In the genomic region with DNA sequence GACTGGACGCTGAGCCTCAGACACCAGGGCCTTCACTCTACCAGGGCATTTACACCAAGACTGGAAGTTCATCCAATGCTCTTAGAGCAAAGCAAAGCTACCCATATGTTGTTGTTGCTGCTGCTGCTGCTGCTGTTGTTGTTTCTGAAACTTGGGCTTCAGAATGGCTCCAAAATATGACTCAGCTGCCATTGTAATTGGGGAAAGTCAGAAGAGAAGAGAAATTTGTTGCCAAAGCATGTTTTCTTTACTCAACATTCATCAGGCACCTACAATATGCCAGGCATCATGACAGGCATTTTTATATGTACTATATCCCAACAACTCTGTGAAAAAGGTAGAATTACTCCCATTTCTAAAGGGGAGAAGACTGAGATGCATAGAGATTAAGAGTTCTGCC, we compare ENCODE assay signal across 25 cellular contexts. TPM values are rescaled to one million over a fixed set of nuclear protein-coding genes. Genes with fewer than 3 reads are reported as not detected.
"Had no signal": no experiment of that assay in that cellular context is flagged by ENCODE, and none has a peak within 500 bp of the region (broad histone marks: within the 10 kb centered on the region; RNA-seq: fewer than 3 reads in every experiment).

No MANE protein-coding gene starts in this region.

- H3K4me3 Mint-ChIP-seq: activated CD4-positive, alpha-beta memory T cell treated with anti-CD3 and anti-CD28 coated beads for 36 hours; activated CD4-positive, alpha-beta T cell treated with anti-CD3 and anti-CD28 coated beads for 36 hours; activated CD8-positive, alpha-beta memory T cell treated with anti-CD3 and anti-CD28 coated beads, Interleukin-2, amount 10 ng/mL, durations not matched to agents 7 days and 5 days; naive thymus-derived CD8-positive, alpha-beta T cell; stimulated activated naive B cell treated with anti-CD40 and anti-IgM and Interleukin-4, amounts not matched to agents 10 μg/mL and 1 μg/mL and 100 μg/mL, for 72 hours; T-helper 1 cell treated with Interleukin-12 subunit alpha and Interleukin-12 subunit beta and Interleukin-4 antibody, amounts not matched to agents 30 μg/mL and 1 μg/mL, for 36 hours had no signal

- H3K79me2 ChIP-seq: hepatocyte had no signal

- H3K27me3 Mint-ChIP-seq: activated CD4-positive, alpha-beta memory T cell treated with anti-CD3 and anti-CD28 coated beads for 36 hours; activated CD4-positive, alpha-beta T cell treated with anti-CD3 and anti-CD28 coated beads for 36 hours had no signal

- H3K4me2 ChIP-seq: hepatocyte had no signal

- H3K4me1 ChIP-seq: body of pancreas, left lung, tibial nerve, uterus had no signal

- H3K36me3 Mint-ChIP-seq: activated CD4-positive, alpha-beta memory T cell treated with anti-CD3 and anti-CD28 coated beads for 36 hours; activated CD8-positive, alpha-beta memory T cell treated with anti-CD3 and anti-CD28 coated beads, Interleukin-2, amount 10 ng/mL, durations not matched to agents 7 days and 5 days; activated naive CD4-positive, alpha-beta T cell treated with anti-CD3 and anti-CD28 coated beads, Interleukin-2, amount 50 U/mL, for 72 hours; naive thymus-derived CD8-positive, alpha-beta T cell; stimulated activated naive B cell treated with anti-CD40 and anti-IgM and Interleukin-4, amounts not matched to agents 10 μg/mL and 1 μg/mL and 100 μg/mL, for 72 hours had no signal

- H3K9me3 ChIP-seq: body of pancreas, left lung, uterus had no signal

- H3K27ac ChIP-seq: body of pancreas, hepatocyte, left lung, skin epidermis, tibial nerve, uterus had no signal

- H3K9me3 Mint-ChIP-seq: activated CD4-positive, alpha-beta memory T cell treated with anti-CD3 and anti-CD28 coated beads for 36 hours; activated naive CD4-positive, alpha-beta T cell treated with anti-CD3 and anti-CD28 coated beads, Interleukin-2, amount 50 U/mL, for 72 hours; naive thymus-derived CD8-positive, alpha-beta T cell; stimulated activated naive B cell treated with anti-CD40 and anti-IgM and Interleukin-4, amounts not matched to agents 10 μg/mL and 1 μg/mL and 100 μg/mL, for 72 hours; T-helper 1 cell treated with Interleukin-12 subunit alpha and Interleukin-12 subunit beta and Interleukin-4 antibody, amounts not matched to agents 30 μg/mL and 1 μg/mL, for 36 hours had no signal

- ATAC-seq: activated CD4-positive, alpha-beta T cell treated with anti-CD3 and anti-CD28 coated beads for 36 hours; activated CD8-positive, alpha-beta memory T cell treated with anti-CD3 and anti-CD28 coated beads, Interleukin-2, amount 10 ng/mL, durations not matched to agents 7 days and 5 days; activated naive CD4-positive, alpha-beta T cell treated with anti-CD3 and anti-CD28 coated beads, Interleukin-2, amount 50 U/mL, for 72 hours; body of pancreas; left lung; naive thymus-derived CD8-positive, alpha-beta T cell; stimulated activated naive B cell treated with anti-CD40 and anti-IgM and Interleukin-4, amounts not matched to agents 10 μg/mL and 1 μg/mL and 100 μg/mL, for 72 hours had no signal

- H3K27me3 ChIP-seq: body of pancreas, hepatocyte, left lung, tibial nerve, uterus had no signal

- DNase-seq: activated CD4-positive, alpha-beta memory T cell treated with anti-CD3 and anti-CD28 coated beads for 36 hours; activated CD4-positive, alpha-beta T cell treated with anti-CD3 and anti-CD28 coated beads for 36 hours; activated CD8-positive, alpha-beta memory T cell treated with anti-CD3 and anti-CD28 coated beads, Interleukin-2, amount 10 ng/mL, durations not matched to agents 7 days and 5 days; activated effector memory CD4-positive, alpha-beta T cell treated with Interleukin-2 at 50 U/mL for 16 hours; activated T-cell treated with anti-CD3 and anti-CD28 coated beads, Interleukin-2, amount 50 U/mL, for 1 hour; amniotic stem cell; body of pancreas; cortex of kidney; effector CD8-positive, alpha-beta T cell; left lung; naive thymus-derived CD8-positive, alpha-beta T cell; retina; stimulated activated CD4-positive, alpha-beta T cell treated with anti-CD3 and anti-CD28 coated beads, Interleukin-15, amount 100 ng/mL, for 24 hours; stimulated activated CD4-positive, alpha-beta T cell treated with anti-CD3 and anti-CD28 coated beads, Interleukin-4, amount 100 ng/mL, for 1 hour; stimulated activated naive B cell treated with anti-CD40 and anti-IgM and Interleukin-4, amounts not matched to agents 10 μg/mL and 1 μg/mL and 100 μg/mL, for 72 hours; uterus had no signal

- H3K27ac Mint-ChIP-seq: activated CD4-positive, alpha-beta memory T cell treated with anti-CD3 and anti-CD28 coated beads for 36 hours; activated CD4-positive, alpha-beta T cell treated with anti-CD3 and anti-CD28 coated beads for 36 hours; activated CD8-positive, alpha-beta memory T cell treated with anti-CD3 and anti-CD28 coated beads, Interleukin-2, amount 10 ng/mL, durations not matched to agents 7 days and 5 days; activated naive CD4-positive, alpha-beta T cell treated with anti-CD3 and anti-CD28 coated beads, Interleukin-2, amount 50 U/mL, for 72 hours; naive thymus-derived CD8-positive, alpha-beta T cell; stimulated activated naive B cell treated with anti-CD40 and anti-IgM and Interleukin-4, amounts not matched to agents 10 μg/mL and 1 μg/mL and 100 μg/mL, for 72 hours; T-helper 1 cell treated with Interleukin-12 subunit alpha and Interleukin-12 subunit beta and Interleukin-4 antibody, amounts not matched to agents 30 μg/mL and 1 μg/mL, for 36 hours had no signal

- H3K4me3 ChIP-seq: body of pancreas, hepatocyte, left lung, skin epidermis, tibial nerve, uterus had no signal

- FAIRE-seq: keratinocyte had no signal

- H2AFZ ChIP-seq: hepatocyte had no signal

- H3K36me3 ChIP-seq: left lung, tibial nerve, uterus had no signal

- H3K4me1 Mint-ChIP-seq: activated CD4-positive, alpha-beta T cell treated with anti-CD3 and anti-CD28 coated beads for 36 hours; activated CD8-positive, alpha-beta memory T cell treated with anti-CD3 and anti-CD28 coated beads, Interleukin-2, amount 10 ng/mL, durations not matched to agents 7 days and 5 days; stimulated activated naive B cell treated with anti-CD40 and anti-IgM and Interleukin-4, amounts not matched to agents 10 μg/mL and 1 μg/mL and 100 μg/mL, for 72 hours had no signal

RNA-seq across cellular contexts. Expression of gene KRT32, which starts 11.9 kb away (rescaled TPM):
- total RNA-seq: activated CD4-positive, alpha-beta memory T cell treated with anti-CD3 and anti-CD28 coated beads for 36 hours; activated CD4-positive, alpha-beta T cell treated with anti-CD3 and anti-CD28 coated beads for 36 hours; activated CD8-positive, alpha-beta memory T cell treated with anti-CD3 and anti-CD28 coated beads, Interleukin-2, amount 10 ng/mL, durations not matched to agents 7 days and 5 days; activated naive CD4-positive, alpha-beta T cell treated with anti-CD3 and anti-CD28 coated beads, Interleukin-2, amount 50 U/mL, for 72 hours; body of pancreas; glomerular endothelial cell; hepatocyte; left lung; mucosa of gallbladder; naive thymus-derived CD8-positive, alpha-beta T cell; subcutaneous adipose tissue; uterus had no signal
- polyA plus RNA-seq: hepatocyte; keratinocyte; naive thymus-derived CD8-positive, alpha-beta T cell had no signal

RNA-seq across cellular contexts. Expression of gene KRT38, which starts 14.5 kb away (rescaled TPM):
- total RNA-seq: activated CD4-positive, alpha-beta memory T cell treated with anti-CD3 and anti-CD28 coated beads for 36 hours; activated CD4-positive, alpha-beta T cell treated with anti-CD3 and anti-CD28 coated beads for 36 hours; activated CD8-positive, alpha-beta memory T cell treated with anti-CD3 and anti-CD28 coated beads, Interleukin-2, amount 10 ng/mL, durations not matched to agents 7 days and 5 days; activated naive CD4-positive, alpha-beta T cell treated with anti-CD3 and anti-CD28 coated beads, Interleukin-2, amount 50 U/mL, for 72 hours; body of pancreas; glomerular endothelial cell; hepatocyte; left lung; mucosa of gallbladder; naive thymus-derived CD8-positive, alpha-beta T cell; subcutaneous adipose tissue; tibial nerve; uterus had no signal
- polyA plus RNA-seq: hepatocyte; keratinocyte; naive thymus-derived CD8-positive, alpha-beta T cell had no signal

RNA-seq across cellular contexts. Expression of gene KRT35, which starts 25.7 kb away (rescaled TPM):
- total RNA-seq: activated CD4-positive, alpha-beta memory T cell treated with anti-CD3 and anti-CD28 coated beads for 36 hours; activated CD4-positive, alpha-beta T cell treated with anti-CD3 and anti-CD28 coated beads for 36 hours; activated CD8-positive, alpha-beta memory T cell treated with anti-CD3 and anti-CD28 coated beads, Interleukin-2, amount 10 ng/mL, durations not matched to agents 7 days and 5 days; activated naive CD4-positive, alpha-beta T cell treated with anti-CD3 and anti-CD28 coated beads, Interleukin-2, amount 50 U/mL, for 72 hours; body of pancreas; glomerular endothelial cell; hepatocyte; left lung; mucosa of gallbladder; naive thymus-derived CD8-positive, alpha-beta T cell; subcutaneous adipose tissue; tibial nerve; uterus had no signal
- polyA plus RNA-seq: hepatocyte; keratinocyte; naive thymus-derived CD8-positive, alpha-beta T cell had no signal

RNA-seq across cellular contexts. Expression of gene KRT37, which starts 30.9 kb away (rescaled TPM):
- total RNA-seq: activated CD4-positive, alpha-beta memory T cell treated with anti-CD3 and anti-CD28 coated beads for 36 hours; activated CD4-positive, alpha-beta T cell treated with anti-CD3 and anti-CD28 coated beads for 36 hours; activated CD8-positive, alpha-beta memory T cell treated with anti-CD3 and anti-CD28 coated beads, Interleukin-2, amount 10 ng/mL, durations not matched to agents 7 days and 5 days; activated naive CD4-positive, alpha-beta T cell treated with anti-CD3 and anti-CD28 coated beads, Interleukin-2, amount 50 U/mL, for 72 hours; body of pancreas; glomerular endothelial cell; hepatocyte; left lung; mucosa of gallbladder; naive thymus-derived CD8-positive, alpha-beta T cell; subcutaneous adipose tissue; tibial nerve; uterus had no signal
- polyA plus RNA-seq: hepatocyte; naive thymus-derived CD8-positive, alpha-beta T cell had no signal

RNA-seq across cellular contexts. Expression of gene KRT36, which starts 34.5 kb away (rescaled TPM):
- total RNA-seq: activated CD4-positive, alpha-beta memory T cell treated with anti-CD3 and anti-CD28 coated beads for 36 hours; activated CD4-positive, alpha-beta T cell treated with anti-CD3 and anti-CD28 coated beads for 36 hours; activated CD8-positive, alpha-beta memory T cell treated with anti-CD3 and anti-CD28 coated beads, Interleukin-2, amount 10 ng/mL, durations not matched to agents 7 days and 5 days; activated naive CD4-positive, alpha-beta T cell treated with anti-CD3 and anti-CD28 coated beads, Interleukin-2, amount 50 U/mL, for 72 hours; body of pancreas; glomerular endothelial cell; hepatocyte; left lung; mucosa of gallbladder; naive thymus-derived CD8-positive, alpha-beta T cell; subcutaneous adipose tissue; uterus had no signal
- polyA plus RNA-seq: hepatocyte; keratinocyte; naive thymus-derived CD8-positive, alpha-beta T cell had no signal
